ENCODE assay signal across 30 cellular contexts in the genomic region with DNA sequence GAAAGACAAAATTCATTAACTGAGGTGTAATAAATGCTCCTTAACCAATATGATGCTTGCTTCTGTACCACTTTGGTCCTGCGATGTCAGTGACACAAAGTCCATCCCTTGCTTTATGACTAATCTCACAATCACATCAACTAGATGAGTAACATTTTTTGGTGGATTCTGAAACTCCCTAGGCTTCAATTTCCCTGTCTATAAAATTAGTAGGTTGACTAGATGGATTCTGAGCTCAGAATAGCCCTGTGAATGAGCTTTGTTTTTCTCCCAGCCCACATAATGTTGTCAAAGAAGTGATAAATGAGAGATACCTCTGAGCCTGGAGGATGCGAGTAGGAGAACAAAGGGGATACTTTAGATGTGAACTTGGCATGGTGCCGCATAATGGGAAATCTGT. TPM values are rescaled to one million over a fixed set of nuclear protein-coding genes. Genes with fewer than 3 reads are reported as not detected.
DNase-seq lines count a peak whose midpoint lies in the region; FAIRE-seq and TF ChIP-seq lines count a peak whose summit lies in the region.
"Had no signal": no experiment of that assay in that cellular context is flagged by ENCODE, and none has a peak within 500 bp of the region (broad histone marks: within the 10 kb centered on the region; RNA-seq: fewer than 3 reads in every experiment).

No MANE protein-coding gene starts in this region.

- no peak overlapping the region for H3K4me2 ChIP-seq in mammary epithelial cell (ENCODE audit: insufficient read depth, low read depth, low read length)
- no peak overlapping the region for H3K4me2 ChIP-seq in keratinocyte (ENCODE audit: control insufficient read depth, extremely low read depth, insufficient read depth, low read depth, low read length)
- no peak overlapping the region for H3K4me2 ChIP-seq in PC-9
- H3K4me2 ChIP-seq: SK-N-SH had no signal

- TF ChIP-seq POLR2A in breast epithelium (IDR thresholded peaks at IDR 0.05): no peak

- H3K36me3 ChIP-seq in mammary epithelial cell (ENCODE audit: insufficient read depth, low read length) (no peaks in the 10 kb centered on the region), breast epithelium (no peaks in the 10 kb centered on the region), keratinocyte (ENCODE audit: control insufficient read depth in 2 of 2, extremely low read depth in 1 of 2, insufficient read depth in 2 of 2, low read length in 2 of 2) (no peaks in the 10 kb centered on the region), PC-9 (ENCODE audit: low read depth) (no peaks in the 10 kb centered on the region)
- H3K36me3 ChIP-seq: esophagus muscularis mucosa, right lobe of liver, transverse colon had no signal

- no peak for TF ChIP-seq CTCF in mammary epithelial cell (conservative IDR thresholded peaks at IDR 0.05 in 1 of 2, IDR thresholded peaks at IDR 0.05 in 1 of 2; ENCODE audit: extremely low read depth in 1 of 2, insufficient read depth in 1 of 2, low read depth in 1 of 2, low read length in 2 of 2)
- TF ChIP-seq CTCF in breast epithelium (IDR thresholded peaks at IDR 0.05): no peak
- no peak for TF ChIP-seq CTCF in keratinocyte (optimal IDR thresholded peaks at IDR 0.05 in 1 of 3, IDR thresholded peaks at IDR 0.05 in 1 of 3, conservative IDR thresholded peaks at IDR 0.05 in 1 of 3; ENCODE audit: extremely low read depth in 1 of 3, insufficient read depth in 2 of 3, low read length in 3 of 3)
- no peak for TF ChIP-seq CTCF in PC-9 (conservative IDR thresholded peaks at IDR 0.05)

- DNase-seq in mammary epithelial cell (peak; percentile 43), breast epithelium (ENCODE audit: low spot score in 2 of 2) (no peak), NCI-H2227 treated with DMSO at 0.1 percent for 48 hours (lab: John Stamatoyannopoulos, UW) (peak; percentile 88), keratinocyte (ENCODE audit: low read depth, low spot score) (no peak), urothelium cell line (ENCODE audit: low spot score) (no peak), AG08396 (ENCODE audit: low spot score) (no peak), PC-9 (no peak)
- DNase-seq: activated naive CD4-positive, alpha-beta T cell; activated T-cell treated with anti-CD3 and anti-CD28 coated beads, Interleukin-2, amount 50 U/mL, for 1 hour; amniotic stem cell; Caco-2; DMS53; GM23248; heart left ventricle; kidney; left ventricle myocardium superior; NCI-H1436 treated with DMSO at 0.1 percent for 48 hours; NCI-H2081 treated with DMSO at 0.1 percent for 48 hours; posterior cingulate gyrus; right lobe of liver; SK-N-SH; stimulated activated CD4-positive, alpha-beta T cell treated with anti-CD3 and anti-CD28 coated beads, Interleukin-2, amount 100 ng/mL, for 48 hours; T-helper 17 cell; transverse colon had no signal

- H4K20me1 ChIP-seq in mammary epithelial cell (ENCODE audit: insufficient read depth, low read length) (no peaks in the 10 kb centered on the region), keratinocyte (ENCODE audit: control insufficient read depth, extremely low read depth, insufficient read depth, low read length) (no peaks in the 10 kb centered on the region), PC-9 (ENCODE audit: insufficient read depth) (no peaks in the 10 kb centered on the region)

- no TSS peak for BruUV-seq in mammary epithelial cell (replicated peaks; lab: Mats Ljungman, UMichigan)
- no TSS peak for BruUV-seq in PC-9 (replicated peaks; lab: Mats Ljungman, UMichigan)

- dilution Hi-C loops in mammary epithelial cell (cut with HindIII; ENCODE audit: low sequenced_read_pairs) (no loop called here), keratinocyte (cut with MboI; ENCODE audit: extremely low pct_ligation_motif_present, low sequenced_read_pairs) (no loop called here)

- H3K27me3 ChIP-seq in mammary epithelial cell (ENCODE audit: insufficient read depth, low read length) (no peaks in the 10 kb centered on the region), breast epithelium (no peaks in the 10 kb centered on the region), keratinocyte (ENCODE audit: control insufficient read depth, extremely low read depth, insufficient read depth, low read length) (no peaks in the 10 kb centered on the region), PC-9 (ENCODE audit: insufficient read depth, low read depth) (no peaks in the 10 kb centered on the region)
- H3K27me3 ChIP-seq: esophagus muscularis mucosa, heart left ventricle, right lobe of liver, transverse colon had no signal

- CTCF ChIA-PET in mammary epithelial cell (lab: Charles Lee; ENCODE audit: low non-redundant PET): no interaction called here
- CTCF ChIA-PET in PC-9 (lab: Charles Lee): no interaction called here

- H2AFZ ChIP-seq in mammary epithelial cell (ENCODE audit: low read depth, low read length) (no peak overlapping the region), keratinocyte (ENCODE audit: control insufficient read depth, low read length) (no peak overlapping the region), PC-9 (no peak overlapping the region)
- H2AFZ ChIP-seq: GM23248 had no signal

- H3K9me1 ChIP-seq in keratinocyte (ENCODE audit: control insufficient read depth, extremely low read depth, insufficient read depth, low read length): no peaks in the 10 kb centered on the region

- H3K79me2 ChIP-seq in mammary epithelial cell (ENCODE audit: insufficient read depth, low read length) (no peaks in the 10 kb centered on the region), keratinocyte (ENCODE audit: control insufficient read depth, insufficient read depth, low read length) (no peaks in the 10 kb centered on the region), PC-9 (ENCODE audit: low read depth) (no peaks in the 10 kb centered on the region)

- H3K9ac ChIP-seq in mammary epithelial cell (ENCODE audit: insufficient read depth, low read length): no peak overlapping the region
- H3K9ac ChIP-seq in keratinocyte (ENCODE audit: control insufficient read depth, extremely low read depth, insufficient read depth, low read length): no peak overlapping the region
- H3K9ac ChIP-seq: GM23248, SK-N-SH had no signal

- no peaks in the 10 kb centered on the region for H3F3A ChIP-seq in PC-9 (ENCODE audit: insufficient read depth, low read depth)

- FAIRE-seq in keratinocyte (lab: Jason Lieb, UNC) (peak; percentile 48), urothelium cell line (lab: Jason Lieb, UNC) (no peak)
- FAIRE-seq: endometrium, G401.6, kidney, TTC549 had no signal

- intact Hi-C loops in mammary epithelial cell (cut with micrococcal nuclease): no loop called here
- intact Hi-C loops in breast epithelium (cut with DNase I; ENCODE audit: low total_unique reads): no loop called here
- intact Hi-C loops in PC-9 (cut with micrococcal nuclease; ENCODE audit: unreplicated experiment): no loop called here

- H3K4me1 ChIP-seq in mammary epithelial cell (ENCODE audit: insufficient read depth, low read length) (no peaks in the 10 kb centered on the region), breast epithelium (no peaks in the 10 kb centered on the region), keratinocyte (ENCODE audit: control insufficient read depth, extremely low read depth, insufficient read depth, low read length) (no peaks in the 10 kb centered on the region), PC-9 (replicated peaks; ENCODE audit: insufficient read depth) (no peaks in the 10 kb centered on the region)
- H3K4me1 ChIP-seq: right lobe of liver, transverse colon had no signal

- H3K27ac ChIP-seq in mammary epithelial cell (ENCODE audit: insufficient read depth, low read depth, low read length) (no peak overlapping the region), breast epithelium (peak overlapping the region in 1 of 2 donors; percentile 52), keratinocyte (ENCODE audit: control insufficient read depth, insufficient read depth, low read length) (no peak overlapping the region), PC-9 (no peak overlapping the region)
- H3K27ac ChIP-seq: C4-2B, esophagus muscularis mucosa, GM23248, heart left ventricle, right lobe of liver, transverse colon had no signal

- in situ Hi-C loops in mammary epithelial cell (cut with MboI; ENCODE audit: low sequenced_read_pairs in 2 of 2): no loop called here

- no peaks in the 10 kb centered on the region for H3K9me2 ChIP-seq in PC-9 (ENCODE audit: insufficient read depth)
- H3K9me2 ChIP-seq: SK-N-SH had no signal

- H3K9me3 ChIP-seq in mammary epithelial cell (replicated peaks; ENCODE audit: insufficient read depth, low read length) (no peaks in the 10 kb centered on the region), breast epithelium (no peaks in the 10 kb centered on the region), keratinocyte (ENCODE audit: control insufficient read depth, low read depth, low read length) (no peaks in the 10 kb centered on the region), PC-9 (ENCODE audit: insufficient read depth, low read depth) (no peaks in the 10 kb centered on the region)
- H3K9me3 ChIP-seq: Caco-2, esophagus muscularis mucosa, heart left ventricle, right lobe of liver, SK-N-SH, transverse colon had no signal

- WGBS in mammary epithelial cell (ENCODE audit: low coverage, missing lambda C conversion rate): 21% methylated on average over 2 of the region's 3 CpGs

- H3K4me3 ChIP-seq in mammary epithelial cell (replicated peaks in 1 of 3; ENCODE audit: insufficient read depth in 1 of 3, low read depth in 2 of 3, low read length in 3 of 3): no peak overlapping the region
- no peak overlapping the region for H3K4me3 ChIP-seq in breast epithelium
- H3K4me3 ChIP-seq in keratinocyte (ENCODE audit: control insufficient read depth in 2 of 3, extremely low read depth in 1 of 3, insufficient read depth in 2 of 3, low read depth in 1 of 3, low read length in 3 of 3): no peak overlapping the region
- no peak overlapping the region for H3K4me3 ChIP-seq in PC-9
- H3K4me3 ChIP-seq: esophagus muscularis mucosa, GM23248, heart left ventricle, right lobe of liver, transverse colon had no signal

- POLR2A ChIA-PET in PC-9 (lab: Charles Lee; ENCODE audit: unreplicated experiment): no interaction called here

RNA-seq across cellular contexts. Expression of gene TXLNB, which starts 9.1 kb away (rescaled TPM):
- total RNA-seq in mammary epithelial cell: not detected
- not detected for polyA plus RNA-seq in mammary epithelial cell
- polyA minus RNA-seq in mammary epithelial cell: not detected
- total RNA-seq in breast epithelium: 1 to 10 TPM in 2 of 3 donors, under 1 TPM in 1; 0.96 to 2.9 (median 2.5) TPM
- polyA plus RNA-seq in keratinocyte: 0.01 to 0.04 TPM (median 0.03 TPM) in 3 replicates
- not detected for polyA plus RNA-seq in keratinocyte (2011; ENCODE audit: low read depth)
- polyA plus RNA-seq in keratinocyte (2011; cell fraction: cytosol; rRNA removed): 0.03 and 0.05 TPM in 2 replicates
- 0.03 and 0.04 TPM in 2 replicates for polyA plus RNA-seq in keratinocyte (2011; cell fraction: nucleus; rRNA removed)
- not detected in 2 replicates for polyA plus RNA-seq in keratinocyte (2012; ENCODE audit: low replicate concordance)
- 0.06 TPM in 1 of 3 replicates, not detected in the others for polyA minus RNA-seq in keratinocyte
- polyA minus RNA-seq in keratinocyte (2011; cell fraction: cytosol; rRNA and poly(A)+ RNA removed): not detected
- polyA minus RNA-seq in keratinocyte (2011; cell fraction: nucleus; rRNA and poly(A)+ RNA removed): not detected in 2 replicates
- total RNA-seq in PC-9 (2021): 0.09 TPM in 1 of 2 replicates, not detected in the other
- total RNA-seq: Caco-2, NCI-H460 had no signal

Comparison
In these comparisons a context has a peak if more than half of its experiments do, and no peak if none do; other contexts are left out.
1. DNase-seq: peak in mammary epithelial cell (single experiment) and NCI-H2227 treated with DMSO at 0.1 percent for 48 hours (single experiment); none in breast epithelium (0 of 2), keratinocyte (single experiment), urothelium cell line (single experiment), AG08396 (single experiment) and PC-9 (0 of 2).